ENCODE assay signal across 1 cellular context in genomic region chr16:87318158-87318644, GRCh38.
A peak's percentile ranks its signal among the peaks of the same experiment; 100 is the strongest.
TF ChIP-seq lines count a peak whose summit lies in the region.

No MANE protein-coding gene starts in this region.

TF ChIP-seq in K562, 482 proteins besides CTCF, POLR2A, EP300 and RAD21 (continued from another document):
- TF ChIP-seq YY1 (IDR thresholded peaks at IDR 0.05; ENCODE audit: borderline replicate concordance in 1 of 3, control insufficient read depth in 1 of 3, extremely low read depth in 1 of 3, insufficient read depth in 3 of 3, insufficient read length in 1 of 3, insufficient replicate concordance in 2 of 3, low read depth in 1 of 3, low read length in 2 of 3): peak in 1 of 3 experiments; percentile 14
TF ChIP-seq in K562: peak in this region for 7.
